8 cellular contexts compared by ENCODE assay signal in the genomic region with DNA sequence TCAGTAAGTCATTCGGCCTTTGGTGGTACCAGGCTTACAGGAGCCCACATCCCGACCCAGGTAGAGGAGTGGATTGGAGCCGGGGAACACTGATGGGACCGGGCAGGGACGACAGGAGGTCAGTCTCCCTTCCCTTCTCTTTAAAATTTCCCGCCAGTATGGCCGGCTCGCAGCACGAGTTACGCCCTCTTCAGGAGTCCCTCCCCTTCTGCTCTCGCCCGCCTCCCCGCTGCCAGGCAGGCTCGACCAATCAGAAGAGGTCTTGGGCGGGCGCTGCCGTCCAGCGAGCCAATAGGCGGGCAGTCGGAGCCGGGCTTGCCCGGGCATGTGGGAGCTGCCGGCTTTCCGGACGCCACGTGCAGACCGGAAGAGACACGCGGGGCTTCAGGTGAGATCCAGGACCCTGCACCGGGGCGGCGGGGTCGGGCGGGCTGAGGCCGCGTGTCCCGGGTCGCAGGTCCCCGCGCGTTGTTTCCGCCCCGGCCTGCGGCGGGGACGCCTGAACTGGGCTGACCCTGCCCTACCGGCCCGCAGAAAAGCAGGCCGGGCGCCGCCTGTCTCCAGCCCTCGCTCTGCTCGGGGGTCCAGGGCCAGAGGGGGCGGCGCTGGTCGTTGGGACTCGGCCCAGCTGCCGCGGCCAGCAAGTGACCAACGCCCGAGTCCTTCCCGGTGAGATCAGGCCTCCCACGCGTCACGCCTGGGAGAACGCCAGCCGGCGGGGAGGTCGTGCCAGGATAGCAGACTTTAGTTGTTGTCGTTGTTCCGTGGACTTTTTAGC. TPM values are rescaled to one million over a fixed set of nuclear protein-coding genes. Genes with fewer than 3 reads are reported as not detected.
DNase-seq lines count a peak whose midpoint lies in the region; ATAC-seq and TF ChIP-seq lines count a peak whose summit lies in the region.

A gene with protein sequence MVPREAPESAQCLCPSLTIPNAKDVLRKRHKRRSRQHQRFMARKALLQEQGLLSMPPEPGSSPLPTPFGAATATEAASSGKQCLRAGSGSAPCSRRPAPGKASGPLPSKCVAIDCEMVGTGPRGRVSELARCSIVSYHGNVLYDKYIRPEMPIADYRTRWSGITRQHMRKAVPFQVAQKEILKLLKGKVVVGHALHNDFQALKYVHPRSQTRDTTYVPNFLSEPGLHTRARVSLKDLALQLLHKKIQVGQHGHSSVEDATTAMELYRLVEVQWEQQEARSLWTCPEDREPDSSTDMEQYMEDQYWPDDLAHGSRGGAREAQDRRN (plus strand): TSS at position 346 of the 778 bp plus-strand sequence. CDS start 4,870 bp downstream, outside the sequence.

- H3K4me1 ChIP-seq in ascending aorta (peaks cover 5 to 26% of the 10 kb centered on the region in 2 donors), right cardiac atrium (ENCODE audit: control insufficient read depth, insufficient read depth, low read length) (no peaks in the 10 kb centered on the region), aorta (ENCODE audit: control insufficient read depth in 1 of 2, insufficient read depth in 2 of 2, low read length in 2 of 2) (peaks cover 0 to 2% of the 10 kb centered on the region in 2 donors)

- H3K27ac ChIP-seq in ascending aorta (peak within 1 kb of the TSS; percentile 91 to 93), right cardiac atrium (ENCODE audit: low read length) (peak within 1 kb of the TSS; percentile 26), aorta (ENCODE audit: low read depth in 1 of 2, low read length in 2 of 2) (peak within 1 kb of the TSS; percentile 66 to 73)

- H3K27me3 ChIP-seq in ascending aorta (no peaks in the 10 kb centered on the region), right cardiac atrium (ENCODE audit: control insufficient read depth, insufficient read depth) (no peaks in the 10 kb centered on the region), aorta (ENCODE audit: control insufficient read depth in 1 of 2, insufficient read depth in 2 of 2, low read length in 1 of 2) (no peaks in the 10 kb centered on the region)

- no peaks in the 10 kb centered on the region for H3K9me3 Mint-ChIP-seq in T-helper 2 cell treated with Interferon-gamma antibody and Interleukin-4, amounts not matched to agents 5 μg/mL and 100 μg/mL, for 36 hours

- H3K36me3 ChIP-seq in ascending aorta (peaks cover 3% of the 10 kb centered on the region in 2 donors), aorta (ENCODE audit: control insufficient read depth in 1 of 2, insufficient read depth in 2 of 2, low read length in 1 of 2) (no peaks in the 10 kb centered on the region)

- peaks cover 3% of the 10 kb centered on the region for H3K27me3 Mint-ChIP-seq in T-helper 2 cell treated with Interferon-gamma antibody and Interleukin-4, amounts not matched to agents 5 μg/mL and 100 μg/mL, for 36 hours (ENCODE audit: low read depth)

- H3K4me3 Mint-ChIP-seq in T-helper 2 cell treated with Interferon-gamma antibody and Interleukin-4, amounts not matched to agents 5 μg/mL and 100 μg/mL, for 36 hours = peak within 1 kb of the TSS; percentile 95

- intact Hi-C loops in ascending aorta (cut with DNase I) = loop anchor here (1.0 to 10.0 kb wide), 4 partner anchors 17 to 713 kb away; a partner anchor contains a TSS
- intact Hi-C loops in right cardiac atrium (cut with DNase I) = loop anchor here in 2 of 4 donors (5.0 to 10.0 kb wide), 2 partner anchors 149 to 214 kb away; no protein-coding TSS in a partner anchor
- intact Hi-C loops in aorta (cut with DNase I) = loop anchor here in 1 of 2 donors (5.0 to 10.0 kb wide), 2 partner anchors 154 to 574 kb away; a partner anchor contains a TSS

- H3K9me3 ChIP-seq in ascending aorta = no peaks in the 10 kb centered on the region
- no peaks in the 10 kb centered on the region for H3K9me3 ChIP-seq in right cardiac atrium (ENCODE audit: control insufficient read depth, low read length)
- no peaks in the 10 kb centered on the region for H3K9me3 ChIP-seq in aorta (ENCODE audit: control insufficient read depth, low read length)

- no peak for TF ChIP-seq CTCF in ascending aorta (IDR thresholded peaks at IDR 0.05)

- H3K4me3 ChIP-seq in ascending aorta (peak within 1 kb of the TSS; percentile 73 to 97), right cardiac atrium (ENCODE audit: low read length) (peak within 1 kb of the TSS; percentile 56), aorta (ENCODE audit: low read length in 2 of 2) (peak within 1 kb of the TSS; percentile 56 to 89)

- DNase-seq in NCI-H2029 (lab: John Stamatoyannopoulos, UW) (peak; percentile 86), ascending aorta (ENCODE audit: low spot score in 2 of 2) (peak; percentile 86 to 97), right cardiac atrium (peak; percentile 96 to 98 (median 98)), putamen (ENCODE audit: low spot score) (peak; percentile 96), aorta (peak; percentile 98)
- peak; percentile 96 for DNase-seq in T-helper 2 cell treated with Interferon-gamma antibody and Interleukin-4, amounts not matched to agents 5 μg/mL and 100 μg/mL, for 36 hours (ENCODE audit: low spot score)

- peaks cover 36% of the 10 kb centered on the region for H3K4me1 Mint-ChIP-seq in T-helper 2 cell treated with Interferon-gamma antibody and Interleukin-4, amounts not matched to agents 5 μg/mL and 100 μg/mL, for 36 hours (ENCODE audit: low read depth)

- ATAC-seq in GM18508 (IDR thresholded peaks at IDR 0.05; ENCODE audit: insufficient read depth, unreplicated experiment) (peak; percentile 71), HG02981 (IDR thresholded peaks at IDR 0.05; ENCODE audit: unreplicated experiment) (peak; percentile 93), right cardiac atrium (peak; percentile 99), aorta (ENCODE audit: low FRiP score) (peak; percentile 98)

- H3K27ac Mint-ChIP-seq in T-helper 2 cell treated with Interferon-gamma antibody and Interleukin-4, amounts not matched to agents 5 μg/mL and 100 μg/mL, for 36 hours = peak within 1 kb of the TSS; percentile 95

- H3K36me3 Mint-ChIP-seq in T-helper 2 cell treated with Interferon-gamma antibody and Interleukin-4, amounts not matched to agents 5 μg/mL and 100 μg/mL, for 36 hours (ENCODE audit: low read depth) = peaks cover 28% of the 10 kb centered on the region

- under 1% methylated on average over 71 of the region's 71 CpGs for WGBS in right cardiac atrium
- WGBS in aorta, 2 donors = 0 to 1% methylated on average over 66 to 71 of the region's 71 CpGs

RNA-seq across cellular contexts. Expression of the gene that starts here (rescaled TPM):
- total RNA-seq in ascending aorta (13.5 TPM), right cardiac atrium (1 to 10 TPM; 4.0 to 9.5 (median 6.9) TPM), aorta (10 to 100 TPM; 10.7 to 22.3 TPM)
- polyA plus RNA-seq in right cardiac atrium (4.1 TPM), aorta (1 to 10 TPM; 7.1 to 10.0 TPM)

Comparison
In these comparisons a context has a peak if more than half of its experiments do, and no peak if none do; other contexts are left out.
1. Peak in every context shown above with its lines: DNase-seq, ATAC-seq, H3K4me3 ChIP-seq and H3K27ac ChIP-seq.
2. H3K27ac ChIP-seq: peak in every context shown above with its lines; median percentile 92 in ascending aorta; 70 in aorta; 26 in right cardiac atrium.